Comparison of ENCODE assay signal across 8 cellular contexts in genomic region chr21:36330904-36331303, GRCh38. TPM values are rescaled to one million over a fixed set of nuclear protein-coding genes. Genes with fewer than 3 reads are reported as not detected.
DNase-seq lines count a peak whose midpoint lies in the region; TF ChIP-seq lines count a peak whose summit lies in the region.

No MANE protein-coding gene starts in this region.

- H3K36me3 ChIP-seq in neural progenitor cell: peaks cover 8% of the 10 kb centered on the region

- H2AFZ ChIP-seq in neural progenitor cell (replicated peaks): no peak overlapping the region

- H3K9me3 ChIP-seq in neural progenitor cell (ENCODE audit: low read depth): no peaks in the 10 kb centered on the region

- no peak overlapping the region for H3K4me3 ChIP-seq in neural progenitor cell

- H3K27me3 ChIP-seq in neural progenitor cell: no peaks in the 10 kb centered on the region

- H3K27me3 Mint-ChIP-seq in activated CD4-positive, alpha-beta memory T cell treated with anti-CD3 and anti-CD28 coated beads, Interleukin-2, amount 10 ng/mL, durations not matched to agents 7 days and 5 days: no peaks in the 10 kb centered on the region
- no peaks in the 10 kb centered on the region for H3K27me3 Mint-ChIP-seq in neural progenitor cell (ENCODE audit: insufficient read depth, low read depth)

- peaks cover 100% of the 10 kb centered on the region for H3K79me2 ChIP-seq in neural progenitor cell (ENCODE audit: low read depth)

- peaks cover 84% of the 10 kb centered on the region for H4K20me1 ChIP-seq in neural progenitor cell (ENCODE audit: low read depth)

- DNase-seq in COLO668 (lab: John Stamatoyannopoulos, UW; ENCODE audit: unreplicated experiment) (peak; percentile 44), H4 (ENCODE audit: low spot score) (peak; percentile 62), NCI-H526 (lab: John Stamatoyannopoulos, UW) (peak; percentile 10 to 63), fibroblast of gingiva (ENCODE audit: low read depth) (peak; percentile 40), neural progenitor cell (ENCODE audit: low spot score) (peak; percentile 57), GOT3 (lab: John Stamatoyannopoulos, UW) (no peak), kidney glomerular epithelial cell (lab: John Stamatoyannopoulos, UW) (no peak)
- peak; percentile 55 for DNase-seq in activated CD4-positive, alpha-beta memory T cell treated with anti-CD3 and anti-CD28 coated beads, Interleukin-2, amount 10 ng/mL, durations not matched to agents 7 days and 5 days

- no peaks in the 10 kb centered on the region for H3K4me1 ChIP-seq in neural progenitor cell

- no peak overlapping the region for H3K4me2 ChIP-seq in neural progenitor cell

- no peak overlapping the region for H3K4me3 Mint-ChIP-seq in activated CD4-positive, alpha-beta memory T cell treated with anti-CD3 and anti-CD28 coated beads, Interleukin-2, amount 10 ng/mL, durations not matched to agents 7 days and 5 days
- no peak overlapping the region for H3K4me3 Mint-ChIP-seq in neural progenitor cell

- CTCF ChIA-PET in activated CD4-positive, alpha-beta memory T cell treated with anti-CD3 and anti-CD28 coated beads, Interleukin-2, amount 10 ng/mL, durations not matched to agents 7 days and 5 days (lab: Charles Lee): interaction anchor here (0.6 to 4.7 kb wide), 8 partner anchors 10 to 190 kb away, joined by 3 to 28 read pairs (median 4); partner anchors contain the start of gene MORC3

- TF ChIP-seq CTCF in neural progenitor cell (IDR thresholded peaks at IDR 0.05): peak; percentile 71

- H3K27ac Mint-ChIP-seq in activated CD4-positive, alpha-beta memory T cell treated with anti-CD3 and anti-CD28 coated beads, Interleukin-2, amount 10 ng/mL, durations not matched to agents 7 days and 5 days: peak overlapping the region; percentile 30
- no peak overlapping the region for H3K27ac Mint-ChIP-seq in neural progenitor cell

- H3K9ac ChIP-seq in neural progenitor cell: no peak overlapping the region

- POLR2A ChIA-PET in activated CD4-positive, alpha-beta memory T cell treated with anti-CD3 and anti-CD28 coated beads, Interleukin-2, amount 10 ng/mL, durations not matched to agents 7 days and 5 days (lab: Charles Lee): interaction anchor here (1.0 to 2.6 kb wide), 4 partner anchors 9 to 195 kb away, joined by 4 to 10 read pairs (median 6); partner anchors contain the start of gene MORC3

- peaks cover 28% of the 10 kb centered on the region for H3K4me1 Mint-ChIP-seq in activated CD4-positive, alpha-beta memory T cell treated with anti-CD3 and anti-CD28 coated beads, Interleukin-2, amount 10 ng/mL, durations not matched to agents 7 days and 5 days
- H3K4me1 Mint-ChIP-seq in neural progenitor cell: peaks cover 8% of the 10 kb centered on the region

- H3F3A ChIP-seq in neural progenitor cell (ENCODE audit: low read depth): no peaks in the 10 kb centered on the region

- no peak overlapping the region for H3K27ac ChIP-seq in neural progenitor cell

- peaks cover 32% of the 10 kb centered on the region for H3K36me3 Mint-ChIP-seq in activated CD4-positive, alpha-beta memory T cell treated with anti-CD3 and anti-CD28 coated beads, Interleukin-2, amount 10 ng/mL, durations not matched to agents 7 days and 5 days (ENCODE audit: low read depth)
- peaks cover 32% of the 10 kb centered on the region for H3K36me3 Mint-ChIP-seq in neural progenitor cell

- no peaks in the 10 kb centered on the region for H3K9me3 Mint-ChIP-seq in activated CD4-positive, alpha-beta memory T cell treated with anti-CD3 and anti-CD28 coated beads, Interleukin-2, amount 10 ng/mL, durations not matched to agents 7 days and 5 days
- H3K9me3 Mint-ChIP-seq in neural progenitor cell: no peaks in the 10 kb centered on the region

RNA-seq across cellular contexts. Expression of gene MORC3, which starts 10.9 kb away (rescaled TPM):
- total RNA-seq in H4 (2014; rRNA removed; shearing (Covaris generic)): 14.3 and 17.7 TPM in 2 replicates
- total RNA-seq in activated CD4-positive, alpha-beta memory T cell treated with anti-CD3 and anti-CD28 coated beads, Interleukin-2, amount 10 ng/mL, durations not matched to agents 7 days and 5 days: 10 to 100 TPM; 43.6 to 44.3 TPM
- total RNA-seq in neural progenitor cell (ENCODE audit: low replicate concordance): 43.6 and 68.7 TPM in 2 replicates

RNA-seq across cellular contexts. Expression of gene CHAF1B, which starts 54.3 kb away (rescaled TPM):
- 12.4 and 19.2 TPM in 2 replicates for total RNA-seq in H4 (2014; rRNA removed; shearing (Covaris generic))
- total RNA-seq in activated CD4-positive, alpha-beta memory T cell treated with anti-CD3 and anti-CD28 coated beads, Interleukin-2, amount 10 ng/mL, durations not matched to agents 7 days and 5 days: 10 to 100 TPM; 18.8 to 23.9 TPM
- 19.4 and 26.1 TPM in 2 replicates for total RNA-seq in neural progenitor cell (ENCODE audit: low replicate concordance)

Comparison
In these comparisons a context has a peak if more than half of its experiments do, and no peak if none do; other contexts are left out.
1. DNase-seq: peak in COLO668 (single experiment), H4 (single experiment), NCI-H526 (2 of 2), activated CD4-positive, alpha-beta memory T cell treated with anti-CD3 and anti-CD28 coated beads, Interleukin-2, amount 10 ng/mL, durations not matched to agents 7 days and 5 days (single experiment), fibroblast of gingiva (single experiment) and neural progenitor cell (single experiment); none in GOT3 (single experiment) and kidney glomerular epithelial cell (single experiment).